In genomic region chr1:231161711-231162299, GRCh38 we compare ENCODE assay signal across 8 cellular contexts. TPM values are rescaled to one million over a fixed set of nuclear protein-coding genes. Genes with fewer than 3 reads are reported as not detected.
DNase-seq lines count a peak whose midpoint lies in the region; ATAC-seq and FAIRE-seq lines count a peak whose summit lies in the region.

Gene TRIM67, plus strand, starts transcription at chr1:231162058. Its CDS starts 912 bp downstream, at chr1:231162970.

- H3K9me3 Mint-ChIP-seq in activated CD4-positive, alpha-beta T cell treated with anti-CD3 and anti-CD28 coated beads for 36 hours (ENCODE audit: low read depth) = no peaks in the 10 kb centered on the region

- H3K36me3 Mint-ChIP-seq in activated CD4-positive, alpha-beta T cell treated with anti-CD3 and anti-CD28 coated beads for 36 hours (ENCODE audit: low read depth) = no peaks in the 10 kb centered on the region

- intact Hi-C loops in activated CD4-positive, alpha-beta T cell treated with anti-CD3 and anti-CD28 coated beads for 36 hours (cut with DNase I, micrococcal nuclease) = loop anchor here in 1 of 2 experiments (1.0 kb wide), 1 partner anchor 736 kb away; the partner anchor contains the start of gene PGBD5
- intact Hi-C loops in posterior cingulate gyrus (cut with DNase I) = no loop called here

- POLR2A ChIA-PET in activated CD4-positive, alpha-beta T cell treated with anti-CD3 and anti-CD28 coated beads for 36 hours (lab: Charles Lee) = no interaction called here

- peak; percentile 42 for ATAC-seq in activated CD4-positive, alpha-beta T cell treated with anti-CD3 and anti-CD28 coated beads for 36 hours
- ATAC-seq in GM21825 (IDR thresholded peaks at IDR 0.05; ENCODE audit: unreplicated experiment) = no peak

- CTCF ChIA-PET in activated CD4-positive, alpha-beta T cell treated with anti-CD3 and anti-CD28 coated beads for 36 hours (lab: Charles Lee) = interaction anchor here (1.2 kb wide), 1 partner anchor 49 kb away, joined by 3 read pairs; no protein-coding TSS in a partner anchor

- DNase-seq in activated CD4-positive, alpha-beta T cell treated with anti-CD3 and anti-CD28 coated beads for 36 hours = peak; percentile 30
- DNase-seq in activated CD4-positive, alpha-beta T cell treated with anti-CD3 and anti-CD28 coated beads, Interleukin-2, amount 50 U/mL, for 1 hour = no peak
- DNase-seq in OCI-M1 (lab: John Stamatoyannopoulos, UW) = peak; percentile 43
- DNase-seq in frontal cortex (ENCODE audit: low spot score in 2 of 2) = peak; percentile 58 to 60
- peak in 6 of 10 donors; percentile 28 to 83 (median 39) for DNase-seq in posterior cingulate gyrus
- DNase-seq in NCI-H446 treated with DMSO at 0.1 percent for 48 hours (lab: John Stamatoyannopoulos, UW) = no peak
- no peak for DNase-seq in Kasumi-1 (lab: John Stamatoyannopoulos, UW)

- no peak within 1 kb of the TSS for H3K4me3 Mint-ChIP-seq in activated CD4-positive, alpha-beta T cell treated with anti-CD3 and anti-CD28 coated beads for 36 hours

- no peak within 1 kb of the TSS for H3K27ac Mint-ChIP-seq in activated CD4-positive, alpha-beta T cell treated with anti-CD3 and anti-CD28 coated beads for 36 hours

- H3K4me1 Mint-ChIP-seq in activated CD4-positive, alpha-beta T cell treated with anti-CD3 and anti-CD28 coated beads for 36 hours = peaks cover 6% of the 10 kb centered on the region

- H3K27me3 Mint-ChIP-seq in activated CD4-positive, alpha-beta T cell treated with anti-CD3 and anti-CD28 coated beads for 36 hours = peaks cover 58% of the 10 kb centered on the region

- FAIRE-seq in frontal cortex (lab: Jason Lieb, UNC) = no peak

RNA-seq across cellular contexts. Expression of gene TRIM67, which starts in this region (rescaled TPM):
- not detected for total RNA-seq in activated CD4-positive, alpha-beta T cell treated with anti-CD3 and anti-CD28 coated beads for 36 hours
- total RNA-seq in frontal cortex = 24.1 TPM

Comparison
In these comparisons a context has a peak if more than half of its experiments do, and no peak if none do; other contexts are left out.
1. RNA of gene TRIM67 (total RNA-seq): 24.1 TPM in frontal cortex (single experiment); not detected in activated CD4-positive, alpha-beta T cell treated with anti-CD3 and anti-CD28 coated beads for 36 hours; every median in the first group is over 10 times any median in the second.
2. Peak in DNase-seq and ATAC-seq in activated CD4-positive, alpha-beta T cell treated with anti-CD3 and anti-CD28 coated beads for 36 hours; RNA of the gene not detected or under 1 TPM.
3. DNase-seq: peak in OCI-M1 (single experiment), frontal cortex (2 of 2) and posterior cingulate gyrus (6 of 10); none in activated CD4-positive, alpha-beta T cell treated with anti-CD3 and anti-CD28 coated beads, Interleukin-2, amount 50 U/mL, for 1 hour (single experiment), NCI-H446 treated with DMSO at 0.1 percent for 48 hours (single experiment) and Kasumi-1 (0 of 2).